Comparison of ENCODE assay signal across 1 cellular context in genomic region chr1:9006956-9007615, GRCh38.
TF ChIP-seq lines count a peak whose summit lies in the region.

No MANE protein-coding gene starts in this region.

TF ChIP-seq in H1, 55 proteins besides CTCF, POLR2A, EP300 and RAD21:
- TF ChIP-seq MAX (IDR thresholded peaks at IDR 0.05) (no peak), CEBPB (IDR thresholded peaks at IDR 0.05; ENCODE audit: low read depth, low read length) (no peak), KDM4A (IDR thresholded peaks at IDR 0.05; ENCODE audit: low read depth, low read length, severe bottlenecking) (no peak), JUN (IDR thresholded peaks at IDR 0.05; ENCODE audit: low read depth, low read length) (no peak), CHD2 (IDR thresholded peaks at IDR 0.05; ENCODE audit: low read length) (no peak), RBBP5 (IDR thresholded peaks at IDR 0.05; ENCODE audit: borderline replicate concordance, low read depth, low read length) (no peak), RFX5 (IDR thresholded peaks at IDR 0.05; ENCODE audit: borderline replicate concordance, low read depth, low read length) (no peak), JUND (IDR thresholded peaks at IDR 0.05; ENCODE audit: low read length) (no peak), TAF1 (IDR thresholded peaks at IDR 0.05; ENCODE audit: low read depth, low read length) (no peak), HDAC6 (IDR thresholded peaks at IDR 0.05; ENCODE audit: low read depth, low read length) (no peak), RXRA (IDR thresholded peaks at IDR 0.05; ENCODE audit: insufficient read depth, low read depth, low read length) (no peak), TAF7 (optimal IDR thresholded peaks at IDR 0.05; ENCODE audit: borderline replicate concordance, low read depth, low read length) (no peak), SIN3A (conservative IDR thresholded peaks at IDR 0.05 in 1 of 2, IDR thresholded peaks at IDR 0.05 in 1 of 2; ENCODE audit: low read depth in 1 of 2, low read length in 2 of 2) (no peak), SIRT6 (IDR thresholded peaks at IDR 0.05; ENCODE audit: low read length) (no peak), NRF1 (IDR thresholded peaks at IDR 0.05; ENCODE audit: low read depth, low read length) (no peak)
